Comparison of ENCODE assay signal across 16 cellular contexts in the genomic region with DNA sequence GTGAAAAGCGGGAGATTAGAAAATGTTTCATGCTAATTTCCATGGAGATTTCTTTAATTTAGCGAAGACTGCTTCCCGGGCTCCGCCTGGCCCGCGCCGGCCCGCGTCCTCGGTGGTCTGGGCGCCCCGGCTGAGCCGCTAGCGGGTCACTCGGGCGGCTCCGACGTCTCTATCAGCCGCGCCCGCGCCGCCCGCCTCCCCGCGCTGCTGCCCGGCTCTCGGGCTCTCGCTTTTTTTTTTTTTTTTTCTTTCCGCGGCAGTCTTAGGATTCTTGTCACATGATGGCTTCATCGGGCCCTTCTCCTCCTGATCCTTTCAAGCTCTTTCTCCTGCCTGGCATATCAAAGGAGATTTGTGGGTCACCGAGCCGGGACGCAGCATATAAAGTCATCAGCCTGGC.
DNase-seq lines count a peak whose midpoint lies in the region; ATAC-seq and TF ChIP-seq lines count a peak whose summit lies in the region.
"Had no signal": no experiment of that assay in that cellular context is flagged by ENCODE, and none has a peak within 500 bp of the region (broad histone marks: within the 10 kb centered on the region; RNA-seq: fewer than 3 reads in every experiment).

No MANE protein-coding gene starts in this region.

- 0 out of 2 replicates have a peak, but pooled peaks cover 4% of the 10 kb centered on the region for H3K4me1 ChIP-seq in ES-I3 (ENCODE audit: insufficient read depth, low read length)
- peaks cover 8% of the 10 kb centered on the region for H3K4me1 ChIP-seq in iPS-15b (ENCODE audit: control insufficient read depth, insufficient read depth, low read length)
- H3K4me1 ChIP-seq in trophoblast cell (ENCODE audit: control insufficient read depth in 1 of 2, insufficient read depth in 2 of 2, low read length in 2 of 2) = no peaks in the 10 kb centered on the region
- H3K4me1 ChIP-seq: thyroid gland had no signal

- H3K79me1 ChIP-seq in trophoblast cell (ENCODE audit: low read length) = no peaks in the 10 kb centered on the region

- no peak overlapping the region for H3K18ac ChIP-seq in trophoblast cell (ENCODE audit: low read length)

- H3K36me3 ChIP-seq in ES-I3 (ENCODE audit: insufficient read depth, low read length) (no peaks in the 10 kb centered on the region), iPS-15b (ENCODE audit: control insufficient read depth, insufficient read depth, low read length) (no peaks in the 10 kb centered on the region), trophoblast cell (ENCODE audit: control insufficient read depth in 1 of 2, insufficient read depth in 2 of 2, low read length in 2 of 2) (no peaks in the 10 kb centered on the region)
- H3K36me3 ChIP-seq: thyroid gland had no signal

- no peak overlapping the region for H4K12ac ChIP-seq in trophoblast cell (ENCODE audit: low read depth, low read length)

- no peak overlapping the region for H2BK12ac ChIP-seq in trophoblast cell (ENCODE audit: low read length)

- H4K91ac ChIP-seq in trophoblast cell (ENCODE audit: low read depth, low read length) = no peak overlapping the region

- no peak overlapping the region for H3K27ac ChIP-seq in trophoblast cell (ENCODE audit: low read depth, low read length)
- H3K27ac ChIP-seq: thyroid gland had no signal

- WGBS in trophoblast cell (ENCODE audit: extremely low coverage, insufficient coverage, insufficient read length) = no CpG with 5 or more reads among the region's 35 CpGs

- H2BK5ac ChIP-seq in trophoblast cell (ENCODE audit: low read depth, low read length, poor library complexity) = no peak overlapping the region

- peak overlapping the region; percentile 33 for H3K4me3 ChIP-seq in iPS-15b (ENCODE audit: low read depth, low read length)
- H3K4me3 ChIP-seq in trophoblast cell (ENCODE audit: low read depth, low read length) = no peak overlapping the region
- H3K4me3 ChIP-seq: thyroid gland had no signal

- no peak for TF ChIP-seq CTCF in GM20000 (IDR thresholded peaks at IDR 0.05; ENCODE audit: extremely low read depth, missing control alignments)

- H3K27me3 ChIP-seq in iPS-15b (ENCODE audit: control insufficient read depth, insufficient read depth, low read length) (peaks cover 33% of the 10 kb centered on the region), trophoblast cell (ENCODE audit: insufficient read depth, low read length) (peaks cover 12% of the 10 kb centered on the region)
- H3K27me3 ChIP-seq: thyroid gland had no signal

- in situ Hi-C loops in SK-MEL-5 (cut with HindIII; ENCODE audit: low pct_unique_long_range_greater_than_20kb, low sequenced_read_pairs) = no loop called here

- peak overlapping the region; percentile 37 for H3K4me2 ChIP-seq in trophoblast cell (ENCODE audit: low read length)

- H3K9me3 ChIP-seq in ES-I3 (ENCODE audit: control insufficient read depth, insufficient read depth, low read length) (no peaks in the 10 kb centered on the region), iPS-15b (ENCODE audit: control insufficient read depth, insufficient read depth, low read length) (no peaks in the 10 kb centered on the region), trophoblast cell (ENCODE audit: insufficient read depth, low read depth, low read length) (no peaks in the 10 kb centered on the region)
- H3K9me3 ChIP-seq: thyroid gland had no signal

- H2AFZ ChIP-seq in trophoblast cell (ENCODE audit: insufficient read depth, low read length, poor library complexity) = no peak overlapping the region

- H4K8ac ChIP-seq in trophoblast cell (ENCODE audit: low read depth, low read length) = no peak overlapping the region

- H3K14ac ChIP-seq in trophoblast cell (ENCODE audit: low read length) = no peak overlapping the region

- no peak overlapping the region for H2AK5ac ChIP-seq in trophoblast cell (ENCODE audit: low read length)

- H3K79me2 ChIP-seq in trophoblast cell (ENCODE audit: control insufficient read depth, insufficient read depth, low read length, poor library complexity) = no peaks in the 10 kb centered on the region

- H3K9ac ChIP-seq in ES-I3 (ENCODE audit: low read depth, low read length) (peak overlapping the region; percentile 58; the same call in 1 of the 2 replicates), iPS-15b (ENCODE audit: low read depth, low read length) (no peak overlapping the region), trophoblast cell (ENCODE audit: low read length) (no peak overlapping the region)

- no peak overlapping the region for H3K23ac ChIP-seq in trophoblast cell (ENCODE audit: low read length)

- no peak for ATAC-seq in HG02870 (IDR thresholded peaks at IDR 0.05; ENCODE audit: unreplicated experiment)

- no peak overlapping the region for H3K4ac ChIP-seq in trophoblast cell (ENCODE audit: low read depth, low read length)

- no peak overlapping the region for H2BK120ac ChIP-seq in trophoblast cell (ENCODE audit: insufficient read depth, low read length, poor library complexity)

- DNase-seq in SK-MEL-5 (ENCODE audit: low read depth, low spot score) (peak; percentile 1), trophoblast cell (peak in 1 of 2 donors; percentile 68), activated gamma-delta T cell treated with Interleukin-2 at 50 U/mL for 16 hours (no peak), GM19240 (ENCODE audit: insufficient read length, low spot score) (no peak), GM20000 (ENCODE audit: low spot score) (no peak)
- DNase-seq: activated CD4-positive, alpha-beta T cell treated with anti-CD3 and anti-CD28 coated beads for 1 hour; activated gamma-delta T cell; CD4-positive, CD25-positive, alpha-beta regulatory T cell; MM.1S; NCI-H446; nucleus accumbens; SHP77 treated with DMSO at 0.1 percent for 48 hours; thyroid gland had no signal
